Comparison of ENCODE assay signal across 25 cellular contexts in the genomic region with DNA sequence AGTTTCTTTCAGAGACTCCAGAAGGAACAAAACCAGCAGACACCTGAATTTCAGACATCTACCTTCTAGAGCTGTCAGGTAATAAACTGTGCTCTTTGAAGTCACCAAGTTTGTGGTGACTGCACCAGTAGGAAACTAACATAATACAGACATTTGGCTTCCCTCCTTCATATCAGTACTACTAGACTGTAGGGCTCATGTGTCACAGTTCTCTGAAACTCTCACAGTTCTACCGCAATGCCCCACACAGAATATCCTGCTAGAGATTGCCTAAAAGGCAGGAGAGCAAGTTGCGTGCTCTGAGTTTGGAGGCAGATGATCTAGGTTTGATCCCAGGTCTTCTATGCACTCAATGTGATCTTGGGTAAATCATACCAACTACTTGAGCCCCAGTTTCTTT.
"Had no signal": no experiment of that assay in that cellular context is flagged by ENCODE, and none has a peak within 500 bp of the region (broad histone marks: within the 10 kb centered on the region; RNA-seq: fewer than 3 reads in every experiment).

No MANE protein-coding gene starts in this region.

- H3K27ac Mint-ChIP-seq: memory B cell, mesothelial cell of epicardium, nephron progenitor cell had no signal

- DNase-seq: colonic mucosa; dermis blood vessel endothelial cell; effector memory CD4-positive, alpha-beta T cell; kidney; mucosa of descending colon; naive B cell; nephron progenitor cell; nucleus accumbens; stimulated activated CD4-positive, alpha-beta T cell treated with anti-CD3 and anti-CD28 coated beads, Interleukin-12 subunit alpha, Interleukin-12 subunit beta, amount 100 ng/mL, for 4 hours; stimulated activated CD4-positive, alpha-beta T cell treated with anti-CD3 and anti-CD28 coated beads, Interleukin-1b, Interleukin-23, amount 100 ng/mL, for 48 hours; stimulated activated CD4-positive, alpha-beta T cell treated with anti-CD3 and anti-CD28 coated beads, Interleukin-4, amount 100 ng/mL, for 1 hour; stimulated activated CD8-positive, alpha-beta memory T cell treated with anti-CD3 and anti-CD28 coated beads, Interleukin-4, amount 100 ng/mL, for 48 hours; stimulated activated naive CD4-positive, alpha-beta T cell treated with Interleukin-2 at 50 U/mL for 16 hours; transverse colon; upper lobe of right lung; uterus had no signal

- ATAC-seq: left lobe of liver, mucosa of descending colon, sciatic nerve, upper lobe of right lung had no signal

- H3K27ac ChIP-seq: colonic mucosa, prostate gland, right atrium auricular region, thoracic aorta, transverse colon, upper lobe of right lung, uterus had no signal

- H3K27me3 ChIP-seq: colonic mucosa, right atrium auricular region, transverse colon, upper lobe of right lung, uterus had no signal

- H3K9me3 Mint-ChIP-seq: memory B cell, mesothelial cell of epicardium, naive B cell, nephron progenitor cell had no signal

- H3K36me3 ChIP-seq: colonic mucosa, prostate gland, right atrium auricular region, thoracic aorta, transverse colon, upper lobe of right lung, uterus had no signal

- H3K4me3 Mint-ChIP-seq: memory B cell, mesothelial cell of epicardium, naive B cell, nephron progenitor cell had no signal

- H3K9me3 ChIP-seq: colonic mucosa, mucosa of descending colon, prostate gland, right atrium auricular region, thoracic aorta, transverse colon, upper lobe of right lung, uterus had no signal

- H3K4me3 ChIP-seq: colonic mucosa, lung, mucosa of descending colon, prostate gland, right atrium auricular region, smooth muscle cell, thoracic aorta, transverse colon, upper lobe of right lung, uterus had no signal

- H3K36me3 Mint-ChIP-seq: memory B cell, mesothelial cell of epicardium, naive B cell had no signal

- H3K4me1 ChIP-seq: colonic mucosa, prostate gland, uterus had no signal
